13 cellular contexts compared by ENCODE assay signal in genomic region chr12:65937806-65938205, GRCh38.
"Had no signal": no experiment of that assay in that cellular context is flagged by ENCODE, and none has a peak within 500 bp of the region (broad histone marks: within the 10 kb centered on the region; RNA-seq: fewer than 3 reads in every experiment).

No MANE protein-coding gene starts in this region.

- H3K9me3 Mint-ChIP-seq: activated naive CD4-positive, alpha-beta T cell treated with anti-CD3 and anti-CD28 coated beads, Interleukin-2, amount 50 U/mL, for 72 hours; brain had no signal

- H3K9me3 ChIP-seq: neutrophil, upper lobe of left lung had no signal

- H3K27ac Mint-ChIP-seq: activated naive CD4-positive, alpha-beta T cell treated with anti-CD3 and anti-CD28 coated beads, Interleukin-2, amount 50 U/mL, for 72 hours had no signal

- H3K27ac ChIP-seq: neutrophil, upper lobe of left lung had no signal

- H3K4me3 ChIP-seq: upper lobe of left lung had no signal

- H3K27me3 Mint-ChIP-seq: brain had no signal

- H3K36me3 ChIP-seq: neutrophil, upper lobe of left lung had no signal

- H3K36me3 Mint-ChIP-seq: activated naive CD4-positive, alpha-beta T cell treated with anti-CD3 and anti-CD28 coated beads, Interleukin-2, amount 50 U/mL, for 72 hours; brain had no signal

- H3K4me1 ChIP-seq: upper lobe of left lung had no signal

- ATAC-seq: activated naive CD4-positive, alpha-beta T cell treated with anti-CD3 and anti-CD28 coated beads, Interleukin-2, amount 50 U/mL, for 72 hours; esophagus mucosa; left lobe of liver; sciatic nerve had no signal

- H3K27me3 ChIP-seq: neutrophil, upper lobe of left lung had no signal

- DNase-seq: activated CD4-positive, alpha-beta T cell treated with anti-CD3 and anti-CD28 coated beads, Interleukin-2, amount 50 U/mL, for 1 hour; amniotic stem cell; mesendoderm; stimulated activated CD4-positive, alpha-beta T cell treated with anti-CD3 and anti-CD28 coated beads, Interleukin-12 subunit alpha, Interleukin-12 subunit beta, amount 100 ng/mL, for 4 hours; stimulated activated naive CD4-positive, alpha-beta T cell; substantia nigra; upper lobe of left lung had no signal
